20 cellular contexts compared by ENCODE assay signal in the genomic region with DNA sequence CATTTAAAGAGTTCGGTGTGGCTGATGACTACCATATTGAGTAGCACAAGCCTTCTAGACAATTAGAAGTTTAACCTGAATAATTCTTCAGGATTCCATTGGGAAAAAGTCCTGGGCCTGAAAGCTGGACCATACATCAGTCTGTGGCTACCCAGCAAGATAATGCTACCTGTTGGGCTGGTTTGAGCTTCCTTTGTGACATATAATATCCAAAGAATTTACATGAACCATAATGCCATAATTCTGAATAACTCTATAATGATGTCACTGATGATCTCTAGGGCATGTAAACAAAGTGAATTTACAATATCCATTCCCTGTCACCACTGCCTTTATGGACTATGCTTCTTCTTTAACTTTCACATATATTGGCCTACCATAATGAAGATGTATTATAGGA. TPM values are rescaled to one million over a fixed set of nuclear protein-coding genes. Genes with fewer than 3 reads are reported as not detected.
DNase-seq lines count a peak whose midpoint lies in the region; ATAC-seq, FAIRE-seq and TF ChIP-seq lines count a peak whose summit lies in the region.
"Had no signal": no experiment of that assay in that cellular context is flagged by ENCODE, and none has a peak within 500 bp of the region (broad histone marks: within the 10 kb centered on the region; RNA-seq: fewer than 3 reads in every experiment).

No MANE protein-coding gene starts in this region.

- no TSS peak for BruUV-seq in PC-3 (replicated peaks; lab: Mats Ljungman, UMichigan)

- H3K9ac ChIP-seq in PC-3 (ENCODE audit: low read length) (no peak overlapping the region), trophoblast cell (ENCODE audit: low read length) (no peak overlapping the region)
- H3K9ac ChIP-seq: KMS-11 had no signal

- DNase-seq in H54 (ENCODE audit: insufficient read length, low spot score) (no peak), PC-3 (peak; percentile 74), trophoblast cell (peak; percentile 70 to 89), prostate gland (ENCODE audit: low spot score) (no peak), aorta (no peak)
- DNase-seq: ACHN; Caco-2; CD4-positive, alpha-beta T cell; DMS79 treated with DMSO at 0.1 percent for 48 hours; HCEC 1CT; HFFc6 had no signal

- H4K20me1 ChIP-seq in PC-3 (ENCODE audit: low read length) = no peaks in the 10 kb centered on the region

- H3K9me2 ChIP-seq in PC-3 (replicated peaks; ENCODE audit: low read length) = no peaks in the 10 kb centered on the region

- H2BK120ac ChIP-seq in trophoblast cell (ENCODE audit: insufficient read depth, low read length, poor library complexity) = no peak overlapping the region

- intact Hi-C loops in PC-3 (cut with micrococcal nuclease) = no loop called here
- intact Hi-C loops in prostate gland (cut with DNase I) = no loop called here
- intact Hi-C loops in aorta (cut with DNase I) = loop anchor here (10.0 kb wide), 1 partner anchor 112 kb away; the partner anchor contains the start of gene MAGOHB (in 2 of the 2)

- POLR2A ChIA-PET in PC-3 (lab: Charles Lee; ENCODE audit: unreplicated experiment) = no interaction called here

- H3K23ac ChIP-seq in trophoblast cell (ENCODE audit: low read length) = no peak overlapping the region

- no peak overlapping the region for H4K91ac ChIP-seq in trophoblast cell (ENCODE audit: low read depth, low read length)

- H3K79me2 ChIP-seq in PC-3 (ENCODE audit: low read length) = peaks cover 27% of the 10 kb centered on the region
- peaks cover 11% of the 10 kb centered on the region for H3K79me2 ChIP-seq in trophoblast cell (ENCODE audit: control insufficient read depth, insufficient read depth, low read length, poor library complexity)

- no peak overlapping the region for H3K14ac ChIP-seq in trophoblast cell (ENCODE audit: low read length)

- H3K4ac ChIP-seq in trophoblast cell (ENCODE audit: low read depth, low read length) = no peak overlapping the region

- H2AFZ ChIP-seq in PC-3 (ENCODE audit: low read length) (no peak overlapping the region), trophoblast cell (ENCODE audit: insufficient read depth, low read length, poor library complexity) (no peak overlapping the region)

- no peak overlapping the region for H2AK5ac ChIP-seq in trophoblast cell (ENCODE audit: low read length)

- H3K9me3 ChIP-seq in PC-3 (ENCODE audit: low read length) (no peaks in the 10 kb centered on the region), trophoblast cell (ENCODE audit: insufficient read depth, low read depth, low read length) (no peaks in the 10 kb centered on the region), prostate gland (no peaks in the 10 kb centered on the region), aorta (ENCODE audit: control insufficient read depth, low read length) (peaks cover 2% of the 10 kb centered on the region)
- H3K9me3 ChIP-seq: Caco-2 had no signal

- no peaks in the 10 kb centered on the region for H3F3A ChIP-seq in PC-3 (ENCODE audit: low read length, unreplicated experiment)

- H3K27ac ChIP-seq in PC-3 (ENCODE audit: low read length) (no peak overlapping the region), trophoblast cell (ENCODE audit: low read depth, low read length) (no peak overlapping the region), prostate gland (no peak overlapping the region), aorta (ENCODE audit: low read depth in 1 of 2, low read length in 2 of 2) (no peak overlapping the region)
- H3K27ac ChIP-seq: C4-2B, KMS-11 had no signal

- H3K27me3 ChIP-seq in PC-3 (ENCODE audit: low read length) (no peaks in the 10 kb centered on the region), trophoblast cell (ENCODE audit: insufficient read depth, low read length) (no peaks in the 10 kb centered on the region), prostate gland (replicated peaks; ENCODE audit: insufficient read depth) (no peaks in the 10 kb centered on the region), aorta (ENCODE audit: control insufficient read depth in 1 of 2, insufficient read depth in 2 of 2, low read length in 1 of 2) (peaks cover 0 to 1% of the 10 kb centered on the region in 2 donors)

- no peak overlapping the region for H3K18ac ChIP-seq in trophoblast cell (ENCODE audit: low read length)

- no peak overlapping the region for H2BK12ac ChIP-seq in trophoblast cell (ENCODE audit: low read length)

- peak; percentile 43 for FAIRE-seq in H54 (lab: Jason Lieb, UNC)
- FAIRE-seq: A204.1, D721Med, G401.6, GM12891, GM19239, H1 had no signal

- peaks cover 5% of the 10 kb centered on the region for H3K79me1 ChIP-seq in trophoblast cell (ENCODE audit: low read length)

- H3K4me3 ChIP-seq in PC-3 (ENCODE audit: low read length) (no peak overlapping the region), trophoblast cell (ENCODE audit: low read depth, low read length) (no peak overlapping the region), prostate gland (no peak overlapping the region), aorta (ENCODE audit: low read length in 2 of 2) (no peak overlapping the region)

- no peak for TF ChIP-seq POLR2A in H54 (IDR thresholded peaks at IDR 0.05; ENCODE audit: low read depth, low read length)
- TF ChIP-seq POLR2A in prostate gland (IDR thresholded peaks at IDR 0.05) = no peak

- CTCF ChIA-PET in PC-3 (lab: Charles Lee) = no interaction called here

- TF ChIP-seq CTCF in PC-3 (conservative IDR thresholded peaks at IDR 0.05; ENCODE audit: low read depth, low read length) (no peak), prostate gland (IDR thresholded peaks at IDR 0.05) (no peak)

- H3K4me1 ChIP-seq in PC-3 (ENCODE audit: insufficient read depth, low read length) (peaks cover 23% of the 10 kb centered on the region), trophoblast cell (ENCODE audit: control insufficient read depth in 1 of 2, insufficient read depth in 2 of 2, low read length in 2 of 2) (peaks cover 0 to 4% of the 10 kb centered on the region in 2 experiments), prostate gland (replicated peaks) (peaks cover 7% of the 10 kb centered on the region), aorta (ENCODE audit: control insufficient read depth in 1 of 2, insufficient read depth in 2 of 2, low read length in 2 of 2) (no peaks in the 10 kb centered on the region)

- no peak for ATAC-seq in PC-3
- no peak for ATAC-seq in HG03280 (IDR thresholded peaks at IDR 0.05; ENCODE audit: unreplicated experiment)
- no peak for ATAC-seq in aorta (ENCODE audit: low FRiP score)

- H3K4me2 ChIP-seq in PC-3 (ENCODE audit: low read length) (peak overlapping the region; percentile 37; the same call in 1 of the 2 replicates), trophoblast cell (ENCODE audit: low read length) (no peak overlapping the region)
- H3K4me2 ChIP-seq: KMS-11 had no signal

- no peaks in the 10 kb centered on the region for H3K36me3 ChIP-seq in PC-3 (ENCODE audit: low read depth, low read length)
- no peaks in the 10 kb centered on the region for H3K36me3 ChIP-seq in trophoblast cell (ENCODE audit: control insufficient read depth in 1 of 2, insufficient read depth in 2 of 2, low read length in 2 of 2)
- no peaks in the 10 kb centered on the region for H3K36me3 ChIP-seq in prostate gland
- no peaks in the 10 kb centered on the region for H3K36me3 ChIP-seq in aorta (ENCODE audit: control insufficient read depth in 1 of 2, insufficient read depth in 2 of 2, low read length in 1 of 2)

- H4K8ac ChIP-seq in trophoblast cell (ENCODE audit: low read depth, low read length) = no peak overlapping the region

- WGBS in trophoblast cell (ENCODE audit: extremely low coverage, insufficient coverage, insufficient read length) = no CpG with 5 or more reads among the region's 1 CpG
- 95% methylated on average over 1 of the region's 1 CpG for WGBS in prostate gland
- WGBS in aorta, 2 donors = 97 to 98% methylated on average over 1 of the region's 1 CpG

- no peak overlapping the region for H2BK5ac ChIP-seq in trophoblast cell (ENCODE audit: low read depth, low read length, poor library complexity)

- no peak overlapping the region for H4K12ac ChIP-seq in trophoblast cell (ENCODE audit: low read depth, low read length)

RNA-seq across cellular contexts. Expression of gene YBX3, which starts 3.8 kb away (rescaled TPM):
- 85.9 and 104 TPM in 2 replicates for total RNA-seq in PC-3 (2014; rRNA removed)
- 213 and 218 TPM in 2 replicates for polyA plus RNA-seq in trophoblast cell (2013)
- total RNA-seq in prostate gland = 100 to 1,000 TPM; 197 to 358 TPM
- 100 to 1,000 TPM; 368 to 602 TPM for total RNA-seq in aorta
- polyA plus RNA-seq in aorta = 100 to 1,000 TPM; 277 to 353 TPM

RNA-seq across cellular contexts. Expression of gene STYK1, which starts 53.1 kb away (rescaled TPM):
- total RNA-seq in PC-3 (2014; rRNA removed) (4.3 and 8.6 TPM in 2 replicates), prostate gland (10 to 100 TPM in 1 of 2 donors, 1 to 10 TPM in 1; 9.5 to 39.7 TPM), aorta (1 to 10 TPM in 1 of 2 donors, under 1 TPM in 1; 0.36 to 1.2 TPM)
- 1.7 and 1.8 TPM in 2 replicates for polyA plus RNA-seq in trophoblast cell (2013)
- polyA plus RNA-seq in aorta = under 1 TPM; 0.18 to 0.38 TPM
- total RNA-seq: CD4-positive, alpha-beta T cell had no signal

Comparison
In these comparisons a context has a peak if more than half of its experiments do, and no peak if none do; other contexts are left out.
1. DNase-seq: peak in PC-3 (single experiment) and trophoblast cell (2 of 2); none in H54 (single experiment), prostate gland (single experiment) and aorta (0 of 2).
2. intact Hi-C loops: an anchor here in aorta (10.0 kb wide); none called in PC-3 and prostate gland.